Comparison of ENCODE assay signal across 30 cellular contexts in genomic region chr12:91606662-91607377, GRCh38.
"Had no signal": no experiment of that assay in that cellular context is flagged by ENCODE, and none has a peak within 500 bp of the region (broad histone marks: within the 10 kb centered on the region; RNA-seq: fewer than 3 reads in every experiment).

No MANE protein-coding gene starts in this region.

- H3K27ac ChIP-seq: ascending aorta, breast epithelium, cardiac muscle cell, colonic mucosa, esophagus muscularis mucosa, foreskin keratinocyte, gastrocnemius medialis had no signal

- H3K27me3 ChIP-seq: ascending aorta, breast epithelium, cardiac muscle cell, colonic mucosa, esophagus muscularis mucosa, foreskin keratinocyte, gastrocnemius medialis had no signal

- H3K4me3 ChIP-seq: ascending aorta, breast epithelium, cardiac muscle cell, colonic mucosa, esophagus muscularis mucosa, gastrocnemius medialis had no signal

- ATAC-seq: activated CD4-positive, alpha-beta T cell treated with anti-CD3 and anti-CD28 coated beads for 36 hours; activated CD8-positive, alpha-beta memory T cell treated with anti-CD3 and anti-CD28 coated beads, Interleukin-2, amount 10 ng/mL, durations not matched to agents 7 days and 5 days; activated CD8-positive, alpha-beta T cell treated with anti-CD3 and anti-CD28 coated beads, Interleukin-2, amount 10 ng/mL, durations not matched to agents 7 days and 5 days; activated naive CD4-positive, alpha-beta T cell treated with anti-CD3 and anti-CD28 coated beads, Interleukin-2, amount 50 U/mL, for 72 hours; activated T-cell treated with anti-CD3 and anti-CD28 coated beads, Interleukin-2, amount 50 U/mL, for 72 hours; foreskin keratinocyte; gastrocnemius medialis; T-helper 17 cell had no signal

- H3K4me1 ChIP-seq: breast epithelium, colonic mucosa, foreskin keratinocyte, gastrocnemius medialis had no signal

- H3K9me3 ChIP-seq: ascending aorta, breast epithelium, colonic mucosa, esophagus muscularis mucosa, gastrocnemius medialis had no signal

- H3K36me3 ChIP-seq: ascending aorta, breast epithelium, cardiac muscle cell, colonic mucosa, esophagus muscularis mucosa, gastrocnemius medialis had no signal

- DNase-seq: activated CD4-positive, alpha-beta memory T cell treated with anti-CD3 and anti-CD28 coated beads for 36 hours; activated CD4-positive, alpha-beta T cell treated with anti-CD3 and anti-CD28 coated beads for 36 hours; activated CD4-positive, alpha-beta T cell treated with anti-CD3 and anti-CD28 coated beads, Interleukin-2, amount 10 ng/mL, durations not matched to agents 24 days and 14 days; activated CD4-positive, CD25-positive, alpha-beta regulatory T cell; activated CD4-positive, CD25-positive, alpha-beta regulatory T cell treated with anti-CD3 and anti-CD28 coated beads, Interleukin-2, amount 50 U/mL, for 72 hours; activated CD8-positive, alpha-beta memory T cell treated with anti-CD3 and anti-CD28 coated beads, Interleukin-2, amount 10 ng/mL, durations not matched to agents 7 days and 5 days; activated CD8-positive, alpha-beta memory T cell treated with anti-CD3 and anti-CD28 coated beads, Interleukin-2, amount 50 U/mL, for 4 hours; activated CD8-positive, alpha-beta T cell treated with anti-CD3 and anti-CD28 coated beads, Interleukin-2, amount 10 ng/mL, durations not matched to agents 7 days and 5 days; activated gamma-delta T cell; activated naive CD4-positive, alpha-beta T cell; activated naive CD4-positive, alpha-beta T cell treated with anti-CD3 and anti-CD28 coated beads, Interleukin-2, amount 10 ng/mL, durations not matched to agents 7 days and 5 days; activated naive CD8-positive, alpha-beta T cell treated with anti-CD3 and anti-CD28 coated beads, Interleukin-2, amount 10 ng/mL, durations not matched to agents 7 days and 5 days; activated T-cell treated with anti-CD3 and anti-CD28 coated beads, Interleukin-2, amount 50 U/mL, for 24 hours; activated T-cell treated with anti-CD3 and anti-CD28 coated beads, Interleukin-2, amount 50 U/mL, for 72 hours; central memory CD4-positive, alpha-beta T cell; cerebellar nuclear complex; colonic mucosa; effector memory CD4-positive, alpha-beta T cell; endodermal cell; foreskin keratinocyte; gastrocnemius medialis; glutamatergic neuron; T-helper 1 cell; T-helper 17 cell; T1000 had no signal
